ENCODE assay signal across 25 cellular contexts in genomic region chr13:113074401-113074800, GRCh38. TPM values are rescaled to one million over a fixed set of nuclear protein-coding genes. Genes with fewer than 3 reads are reported as not detected.
A peak's percentile ranks its signal among the peaks of the same experiment; 100 is the strongest.
DNase-seq lines count a peak whose midpoint lies in the region; ATAC-seq and TF ChIP-seq lines count a peak whose summit lies in the region.
"Had no signal": no experiment of that assay in that cellular context is flagged by ENCODE, and none has a peak within 500 bp of the region (broad histone marks: within the 10 kb centered on the region; RNA-seq: fewer than 3 reads in every experiment).

No MANE protein-coding gene starts in this region.

- 90 to 100% methylated on average over 2 to 16 of the region's 18 CpGs for WGBS in body of pancreas, 2 donors

- ATAC-seq in Right ventricle myocardium inferior (no peak), WTC11 (no peak), sciatic nerve (peak; percentile 13), body of pancreas (no peak), HG02840 (IDR thresholded peaks at IDR 0.05; ENCODE audit: low FRiP score, unreplicated experiment) (no peak)
- ATAC-seq: HCT116, HepG2 had no signal

- no peak for TF ChIP-seq CTCF in right atrium auricular region (IDR thresholded peaks at IDR 0.05)
- TF ChIP-seq CTCF in WTC11 (IDR thresholded peaks at IDR 0.05), result no peak
- TF ChIP-seq CTCF in glutamatergic neuron (IDR thresholded peaks at IDR 0.05; ENCODE audit: partially characterized antibody, unreplicated experiment), result no peak
- no peak for TF ChIP-seq CTCF in body of pancreas (IDR thresholded peaks at IDR 0.05)

- H3K27ac Mint-ChIP-seq in WTC11, result peak overlapping the region; percentile 19; the same call in 1 of the 2 replicates
- H3K27ac Mint-ChIP-seq in glutamatergic neuron (ENCODE audit: unreplicated experiment), result no peak overlapping the region
- H3K27ac Mint-ChIP-seq: B cell; CD8-positive, alpha-beta memory T cell had no signal

- H3K27me3 ChIP-seq in right atrium auricular region, result no peaks in the 10 kb centered on the region
- no peaks in the 10 kb centered on the region for H3K27me3 ChIP-seq in body of pancreas
- H3K27me3 ChIP-seq: SJSA1 had no signal

- H3K36me3 Mint-ChIP-seq in WTC11 (0 out of 2 replicates have a peak, but pooled peaks cover 5% of the 10 kb centered on the region), glutamatergic neuron (ENCODE audit: unreplicated experiment) (peaks cover 5% of the 10 kb centered on the region)

- H3K9me3 Mint-ChIP-seq in WTC11, result no peaks in the 10 kb centered on the region
- H3K9me3 Mint-ChIP-seq in glutamatergic neuron (ENCODE audit: unreplicated experiment), result peaks cover 2% of the 10 kb centered on the region

- H3K4me1 Mint-ChIP-seq in WTC11, result peaks cover 4% of the 10 kb centered on the region; the same call in 1 of the 2 replicates
- peaks cover 6% of the 10 kb centered on the region for H3K4me1 Mint-ChIP-seq in glutamatergic neuron (ENCODE audit: low read depth, unreplicated experiment)
- H3K4me1 Mint-ChIP-seq: B cell; CD8-positive, alpha-beta memory T cell had no signal

- TF ChIP-seq POLR2A in body of pancreas (IDR thresholded peaks at IDR 0.05), result no peak

- no peaks in the 10 kb centered on the region for H3K27me3 Mint-ChIP-seq in WTC11 (ENCODE audit: low read depth)
- peaks cover 9% of the 10 kb centered on the region for H3K27me3 Mint-ChIP-seq in glutamatergic neuron (ENCODE audit: unreplicated experiment)
- H3K27me3 Mint-ChIP-seq: B cell; CD8-positive, alpha-beta memory T cell had no signal

- intact Hi-C loops in Right ventricle myocardium inferior (cut with DNase I), result no loop called here
- intact Hi-C loops in sciatic nerve (cut with DNase I), result no loop called here
- intact Hi-C loops in body of pancreas (cut with DNase I), result no loop called here

- peak; percentile 49 for DNase-seq in Right ventricle myocardium inferior (ENCODE audit: missing footprints)
- no peak for DNase-seq in right atrium auricular region (ENCODE audit: low spot score)
- no peak for DNase-seq in WTC11 (ENCODE audit: low spot score)
- DNase-seq in glutamatergic neuron, result peak; percentile 7
- DNase-seq in sciatic nerve (ENCODE audit: low spot score), result no peak
- no peak for DNase-seq in DMS 273 treated with DMSO at 0.1 percent for 48 hours (lab: John Stamatoyannopoulos, UW)
- DNase-seq in body of pancreas, result no peak
- DNase-seq: DND-41, Karpas-422, NCI-H1092, NCI-H1417 treated with DMSO at 0.1 percent for 48 hours, NCI-H187, NCI-H2171 treated with DMSO at 0.1 percent for 48 hours, NCI-H524, NCI-H748 treated with DMSO at 0.1 percent for 48 hours had no signal

- H3K4me1 ChIP-seq in right atrium auricular region (no peaks in the 10 kb centered on the region), body of pancreas (no peaks in the 10 kb centered on the region)
- H3K4me1 ChIP-seq: SJSA1 had no signal

- H3K27ac ChIP-seq in right atrium auricular region (no peak overlapping the region), body of pancreas (no peak overlapping the region)
- H3K27ac ChIP-seq: 22Rv1, C4-2B, SJSA1 had no signal

- H3K9me3 ChIP-seq in right atrium auricular region (no peaks in the 10 kb centered on the region), body of pancreas (no peaks in the 10 kb centered on the region)
- H3K9me3 ChIP-seq: SJSA1 had no signal

- H3K4me3 ChIP-seq in right atrium auricular region, result no peak overlapping the region
- no peak overlapping the region for H3K4me3 ChIP-seq in body of pancreas
- H3K4me3 ChIP-seq: SJSA1 had no signal

- POLR2A ChIA-PET in WTC11 (lab: Charles Lee), result no interaction called here

- CTCF ChIA-PET in WTC11 (lab: Charles Lee), result interaction anchor here (3.4 kb wide), 1 partner anchor 11 kb away, joined by 17 read pairs; no protein-coding TSS in a partner anchor

- peaks cover 15% of the 10 kb centered on the region for H3K36me3 ChIP-seq in right atrium auricular region
- peaks cover 0 to 22% of the 10 kb centered on the region in 2 donors for H3K36me3 ChIP-seq in body of pancreas (replicated peaks in 1 of 2; ENCODE audit: insufficient read depth in 1 of 2, low read depth in 2 of 2)
- H3K36me3 ChIP-seq: SJSA1 had no signal

- H3K4me3 Mint-ChIP-seq in WTC11 (no peak overlapping the region), glutamatergic neuron (ENCODE audit: unreplicated experiment) (no peak overlapping the region)
- H3K4me3 Mint-ChIP-seq: B cell; CD8-positive, alpha-beta memory T cell had no signal

TF ChIP-seq in WTC11, 78 proteins besides CTCF, POLR2A, EP300 and RAD21 (continues in another document):
- no peak for TF ChIP-seq ZNF532 (CRISPR knock-in tag; IDR thresholded peaks at IDR 0.05; ENCODE audit: borderline replicate concordance)
- no peak for TF ChIP-seq ZNF396 (CRISPR knock-in tag; IDR thresholded peaks at IDR 0.05; ENCODE audit: borderline replicate concordance)
- no peak for TF ChIP-seq ZNF219 (CRISPR knock-in tag; IDR thresholded peaks at IDR 0.05; ENCODE audit: borderline replicate concordance)
- TF ChIP-seq SMAD4 (CRISPR knock-in tag; IDR thresholded peaks at IDR 0.05), result no peak
- no peak for TF ChIP-seq CREB1 (CRISPR knock-in tag; IDR thresholded peaks at IDR 0.05)
- no peak for TF ChIP-seq JUN (CRISPR knock-in tag; IDR thresholded peaks at IDR 0.05)
- no peak for TF ChIP-seq ATF1 (CRISPR knock-in tag; IDR thresholded peaks at IDR 0.05)
- no peak for TF ChIP-seq TP53 (CRISPR knock-in tag; IDR thresholded peaks at IDR 0.05)
- no peak for TF ChIP-seq ZNF416 (CRISPR knock-in tag; IDR thresholded peaks at IDR 0.05)
- TF ChIP-seq OVOL2 (CRISPR knock-in tag; IDR thresholded peaks at IDR 0.05; ENCODE audit: borderline replicate concordance), result no peak
- no peak for TF ChIP-seq PRDM15 (CRISPR knock-in tag; IDR thresholded peaks at IDR 0.05)
- TF ChIP-seq NR3C1 (CRISPR knock-in tag; conservative IDR thresholded peaks at IDR 0.05; ENCODE audit: low read depth), result no peak

RNA-seq across cellular contexts. Expression of gene F7, which starts 31.2 kb away (rescaled TPM):
- total RNA-seq in Right ventricle myocardium inferior, result not detected
- total RNA-seq in right atrium auricular region, result under 1 TPM in 1 of 2 donors, not detected in 1; 0.20 TPM
- total RNA-seq in WTC11 (2021), result 0.26 to 1.5 TPM (median 1.3 TPM) in 3 replicates
- not detected for total RNA-seq in glutamatergic neuron (ENCODE audit: unreplicated experiment)
- 0.27 TPM for total RNA-seq in sciatic nerve
- total RNA-seq in body of pancreas, result not detected
- total RNA-seq: B cell, H4, SJSA1 had no signal

RNA-seq across cellular contexts. Expression of gene F10, which starts 48.2 kb away (rescaled TPM):
- total RNA-seq in Right ventricle myocardium inferior (5.2 TPM), right atrium auricular region (10 to 100 TPM; 21.9 to 27.5 TPM), WTC11 (2021) (0.87 to 2.8 TPM (median 2.6 TPM) in 3 replicates), glutamatergic neuron (ENCODE audit: unreplicated experiment) (0.74 TPM), sciatic nerve (14.2 TPM), body of pancreas (1 to 10 TPM; 2.3 to 6.7 TPM)
- total RNA-seq: B cell; CD8-positive, alpha-beta memory T cell; H4; HT1080 had no signal

Comparison
In these comparisons a context has a peak if more than half of its experiments do, and no peak if none do; other contexts are left out.
1. DNase-seq: peak in Right ventricle myocardium inferior (single experiment) and glutamatergic neuron (single experiment); none in right atrium auricular region (single experiment), WTC11 (single experiment), sciatic nerve (single experiment), DMS 273 treated with DMSO at 0.1 percent for 48 hours (single experiment) and body of pancreas (0 of 4).